In the genomic region with DNA sequence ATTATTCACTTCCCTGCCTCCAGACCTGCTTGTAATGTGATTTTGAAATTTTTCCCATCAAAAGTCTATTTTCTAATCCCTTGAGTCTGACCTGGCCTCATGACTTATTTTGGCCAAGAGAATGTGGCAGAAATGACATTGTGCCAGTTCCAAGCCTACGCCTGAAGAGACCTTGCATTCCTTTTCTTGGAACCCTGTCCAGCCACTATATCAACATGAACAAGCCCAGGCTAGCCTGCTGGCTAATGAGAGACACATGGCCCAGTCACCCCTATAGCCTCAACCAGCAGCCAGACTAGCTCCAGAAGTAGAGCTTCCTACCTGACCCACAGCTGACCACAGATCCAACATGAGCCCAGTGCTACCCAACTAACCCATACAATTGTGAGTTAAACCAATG, we compare ENCODE assay signal across 13 cellular contexts.
"Had no signal": no experiment of that assay in that cellular context is flagged by ENCODE, and none has a peak within 500 bp of the region (broad histone marks: within the 10 kb centered on the region; RNA-seq: fewer than 3 reads in every experiment).

No MANE protein-coding gene starts in this region.

- H3K4me1 Mint-ChIP-seq: mesothelial cell of epicardium had no signal

- H3K27me3 Mint-ChIP-seq: stimulated activated naive CD8-positive, alpha-beta T cell treated with anti-CD3 and anti-CD28 coated beads, Interleukin-15, Interleukin-2, amounts not matched to agents 100 ng/mL and 50 ng/mL, for 24 hours had no signal

- H3K27me3 ChIP-seq: esophagus muscularis mucosa, testis had no signal

- H3K27ac ChIP-seq: dorsolateral prefrontal cortex, esophagus muscularis mucosa, parathyroid adenoma, testis had no signal

- H3K9me3 ChIP-seq: esophagus muscularis mucosa, testis had no signal

- H2AFZ ChIP-seq: parathyroid adenoma had no signal

- H3K36me3 ChIP-seq: esophagus muscularis mucosa had no signal

- H3K27ac Mint-ChIP-seq: activated naive CD8-positive, alpha-beta T cell; activated T-cell treated with anti-CD3 and anti-CD28 coated beads, Interleukin-2, amount 50 U/mL, for 24 hours; mesothelial cell of epicardium; stimulated activated naive CD8-positive, alpha-beta T cell treated with anti-CD3 and anti-CD28 coated beads, Interleukin-15, Interleukin-2, amounts not matched to agents 100 ng/mL and 50 ng/mL, for 24 hours had no signal

- H3K4me1 ChIP-seq: esophagus muscularis mucosa, parathyroid adenoma, testis had no signal

- H3K36me3 Mint-ChIP-seq: activated naive CD8-positive, alpha-beta T cell; mesothelial cell of epicardium had no signal

- H3K4me3 ChIP-seq: dorsolateral prefrontal cortex, esophagus muscularis mucosa, testis had no signal

- H3K9ac ChIP-seq: parathyroid adenoma had no signal

- H3K79me2 ChIP-seq: parathyroid adenoma had no signal

- DNase-seq: activated CD4-positive, alpha-beta T cell treated with anti-CD3 and anti-CD28 coated beads, Interleukin-2, amount 50 U/mL, for 1 hour; activated effector memory CD4-positive, alpha-beta T cell treated with Interleukin-2 at 50 U/mL for 16 hours; activated T-cell treated with anti-CD3 and anti-CD28 coated beads, Interleukin-2, amount 50 U/mL, for 24 hours; anterior cingulate cortex; dorsolateral prefrontal cortex; hippocampal formation; stimulated activated CD4-positive, alpha-beta T cell treated with anti-CD3 and anti-CD28 coated beads, Interleukin-2, amount 100 ng/mL, for 48 hours; testis had no signal

- H3K4me3 Mint-ChIP-seq: activated naive CD8-positive, alpha-beta T cell; activated T-cell treated with anti-CD3 and anti-CD28 coated beads, Interleukin-2, amount 50 U/mL, for 24 hours; mesothelial cell of epicardium; stimulated activated naive CD8-positive, alpha-beta T cell treated with anti-CD3 and anti-CD28 coated beads, Interleukin-15, Interleukin-2, amounts not matched to agents 100 ng/mL and 50 ng/mL, for 24 hours had no signal

- H3K9me3 Mint-ChIP-seq: activated T-cell treated with anti-CD3 and anti-CD28 coated beads, Interleukin-2, amount 50 U/mL, for 24 hours; mesothelial cell of epicardium; stimulated activated naive CD8-positive, alpha-beta T cell treated with anti-CD3 and anti-CD28 coated beads, Interleukin-15, Interleukin-2, amounts not matched to agents 100 ng/mL and 50 ng/mL, for 24 hours had no signal
